ENCODE assay signal across 26 cellular contexts in genomic region chr20:58677808-58678207, GRCh38. TPM values are rescaled to one million over a fixed set of nuclear protein-coding genes. Genes with fewer than 3 reads are reported as not detected.
DNase-seq lines count a peak whose midpoint lies in the region; ATAC-seq, FAIRE-seq and TF ChIP-seq lines count a peak whose summit lies in the region.
"Had no signal": no experiment of that assay in that cellular context is flagged by ENCODE, and none has a peak within 500 bp of the region (broad histone marks: within the 10 kb centered on the region; RNA-seq: fewer than 3 reads in every experiment).

No MANE protein-coding gene starts in this region.

- no peak overlapping the region for H3K56ac ChIP-seq in mesendoderm (ENCODE audit: low read length)

- H4K5ac ChIP-seq in mesendoderm (ENCODE audit: low read length) = no peak overlapping the region

- no peaks in the 10 kb centered on the region for H4K20me1 ChIP-seq in K562 (replicated peaks; ENCODE audit: control insufficient read depth, insufficient read depth, low read length)

- in situ Hi-C loops in K562 (cut with MboI) = no loop called here

- ATAC-seq in K562 = no peak
- no peak for ATAC-seq in HG03196 (IDR thresholded peaks at IDR 0.05; ENCODE audit: unreplicated experiment)
- ATAC-seq in HG02840 (IDR thresholded peaks at IDR 0.05; ENCODE audit: low FRiP score, unreplicated experiment) = no peak

- no peak overlapping the region for H4K8ac ChIP-seq in mesendoderm (ENCODE audit: low read depth, low read length)

- FAIRE-seq in K562 (lab: Jason Lieb, UNC) (no peak), kidney (lab: Jason Lieb, UNC) (no peak)
- FAIRE-seq: A204.1, GM12892, GM19239 had no signal

- H3K4me3 ChIP-seq in H7 (ENCODE audit: insufficient read depth, low read depth, low read length) (no peak overlapping the region), HUES48 (ENCODE audit: low read depth, low read length) (no peak overlapping the region), K562 (no peak overlapping the region), mesendoderm (ENCODE audit: low read length) (no peak overlapping the region), kidney (ENCODE audit: low read length in 2 of 2) (no peak overlapping the region)
- H3K4me3 ChIP-seq: BLaER1 treated with 17β-estradiol and CSF1 and Interleukin-3, amounts not matched to agents 10 nM and 100 nM had no signal

- H3K9ac ChIP-seq in HUES48 (ENCODE audit: low read depth, low read length) (no peak overlapping the region), K562 (ENCODE audit: insufficient read depth in 1 of 2, low read depth in 2 of 2, low read length in 2 of 2) (no peak overlapping the region), mesendoderm (ENCODE audit: low read length) (no peak overlapping the region), kidney (ENCODE audit: low read length in 2 of 2) (no peak overlapping the region)
- H3K9ac ChIP-seq: BLaER1 treated with 17β-estradiol and CSF1 and Interleukin-3, amounts not matched to agents 10 nM and 100 nM had no signal

- H3K79me2 ChIP-seq in K562 (ENCODE audit: control insufficient read depth, insufficient read depth, low read length) = no peaks in the 10 kb centered on the region
- no peaks in the 10 kb centered on the region for H3K79me2 ChIP-seq in mesendoderm (ENCODE audit: control insufficient read depth, insufficient read depth, low read length)

- no peak overlapping the region for H2BK5ac ChIP-seq in mesendoderm (ENCODE audit: low read length)

- TF ChIP-seq CTCF in K562 (IDR thresholded peaks at IDR 0.05 in 2 of 3, conservative IDR thresholded peaks at IDR 0.05 in 1 of 3; ENCODE audit: insufficient read depth in 2 of 3, low read depth in 1 of 3, low read length in 3 of 3) = no peak
- no peak for TF ChIP-seq CTCF in kidney (IDR thresholded peaks at IDR 0.05; ENCODE audit: borderline replicate concordance, extremely low read depth, insufficient read depth)

- no peak overlapping the region for H3K4me2 ChIP-seq in K562 (ENCODE audit: insufficient read depth, low read length)
- no peak overlapping the region for H3K4me2 ChIP-seq in mesendoderm (ENCODE audit: low read length)
- H3K4me2 ChIP-seq: BLaER1 treated with 17β-estradiol and CSF1 and Interleukin-3, amounts not matched to agents 10 nM and 100 nM had no signal

- H3K79me1 ChIP-seq in mesendoderm (ENCODE audit: low read length) = peaks cover 2% of the 10 kb centered on the region

- no peak overlapping the region for H3K18ac ChIP-seq in mesendoderm (ENCODE audit: low read length)

- H3K27ac ChIP-seq in HUES48 (ENCODE audit: low read depth, low read length) (peak overlapping the region; percentile 43), K562 (ENCODE audit: extremely low read depth, low read depth, low read length) (no peak overlapping the region), mesendoderm (ENCODE audit: low read depth, low read length) (no peak overlapping the region), kidney (ENCODE audit: low read depth in 2 of 2, low read length in 2 of 2) (no peak overlapping the region)
- H3K27ac ChIP-seq: BLaER1 treated with 17β-estradiol and CSF1 and Interleukin-3, amounts not matched to agents 10 nM and 100 nM; HL-60 had no signal

- no peak overlapping the region for H2AFZ ChIP-seq in K562 (ENCODE audit: low read depth, low read length)

- no peak overlapping the region for H2AK5ac ChIP-seq in mesendoderm (ENCODE audit: low read length)

- TF ChIP-seq EP300 in K562 (IDR thresholded peaks at IDR 0.05; ENCODE audit: low read length) = no peak

- H3K36me3 ChIP-seq in H7 (replicated peaks; ENCODE audit: control insufficient read depth, insufficient read depth, low read length) (peaks cover 22% of the 10 kb centered on the region), HUES48 (ENCODE audit: control insufficient read depth, insufficient read depth, low read length) (peaks cover 74% of the 10 kb centered on the region), K562 (ENCODE audit: control insufficient read depth, insufficient read depth, low read length) (peaks cover 66% of the 10 kb centered on the region), mesendoderm (ENCODE audit: control insufficient read depth, insufficient read depth, low read length) (peaks cover 10% of the 10 kb centered on the region), kidney (ENCODE audit: control insufficient read depth in 1 of 2, insufficient read depth in 2 of 2, low read length in 2 of 2) (peaks cover 30 to 35% of the 10 kb centered on the region in 2 donors)

- BruUV-seq in K562 (replicated peaks; lab: Mats Ljungman, UMichigan) = TSS peak; percentile 41

- no peak for TF ChIP-seq RAD21 in K562 (CRISPR knock-in tag; conservative IDR thresholded peaks at IDR 0.05 in 1 of 2, IDR thresholded peaks at IDR 0.05 in 1 of 2)

- intact Hi-C loops in K562 (cut with micrococcal nuclease) (no loop called here), kidney (cut with DNase I) (no loop called here)

- WGBS in K562 (ENCODE audit: insufficient coverage, low coverage, missing lambda C conversion rate) = 82% methylated on average over 5 of the region's 5 CpGs
- WGBS in mesendoderm (ENCODE audit: extremely low coverage, insufficient coverage, low lambda C conversion rate) = no CpG with 5 or more reads among the region's 5 CpGs

- TF ChIP-seq POLR2A in K562 (conservative IDR thresholded peaks at IDR 0.05) = no peak

- H3K4me1 ChIP-seq in HUES48 (ENCODE audit: control insufficient read depth, insufficient read depth, low read length) (peaks cover 8% of the 10 kb centered on the region; the same call in 1 of the 2 replicates), K562 (replicated peaks in 1 of 2; ENCODE audit: control insufficient read depth in 2 of 2, insufficient read depth in 2 of 2, low read length in 2 of 2) (no peaks in the 10 kb centered on the region), mesendoderm (ENCODE audit: control insufficient read depth, low read depth, low read length) (peaks cover 2% of the 10 kb centered on the region), kidney (ENCODE audit: control insufficient read depth in 1 of 2, insufficient read depth in 1 of 2, low read depth in 1 of 2, low read length in 2 of 2) (no peaks in the 10 kb centered on the region)
- H3K4me1 ChIP-seq: BLaER1 treated with 17β-estradiol and CSF1 and Interleukin-3, amounts not matched to agents 10 nM and 100 nM had no signal

- no peaks in the 10 kb centered on the region for H3K27me3 ChIP-seq in H7 (ENCODE audit: control insufficient read depth, insufficient read depth, low read length)
- H3K27me3 ChIP-seq in HUES48 (ENCODE audit: control insufficient read depth, insufficient read depth, low read length) = no peaks in the 10 kb centered on the region
- H3K27me3 ChIP-seq in K562 (ENCODE audit: control insufficient read depth in 2 of 2, insufficient read depth in 2 of 2, low read length in 2 of 2) = no peaks in the 10 kb centered on the region
- no peaks in the 10 kb centered on the region for H3K27me3 ChIP-seq in mesendoderm (ENCODE audit: insufficient read depth, low read length, poor library complexity)
- H3K27me3 ChIP-seq: BLaER1 treated with 17β-estradiol and CSF1 and Interleukin-3, amounts not matched to agents 10 nM and 100 nM had no signal

- no peak overlapping the region for H3K23ac ChIP-seq in mesendoderm (ENCODE audit: low read length)

- H3K4ac ChIP-seq in mesendoderm (ENCODE audit: low read depth, low read length) = no peak overlapping the region

- POLR2A ChIA-PET in K562 (lab: Yijun Ruan, JAX) = interaction anchor here (1.6 kb wide), 1 partner anchor 18 kb away, joined by 4 read pairs; no protein-coding TSS in a partner anchor

- DNase-seq in H7 (peak; percentile 57), K562 (ENCODE audit: extremely low read depth in 1 of 4, low spot score in 3 of 4) (no peak), mesendoderm (peak; percentile 48), kidney (no peak)
- DNase-seq: CD4-positive, alpha-beta memory T cell; COR-L47; DMS79; EL; GDM1; HCEC 1CT; KG1; MM.1S; NCI-H1694; NCI-H2227 treated with DMSO at 0.1 percent for 48 hours; NCI-H526 treated with DMSO at 0.1 percent for 48 hours; RPMI8226; SHP77; T-helper 1 cell had no signal

- CTCF ChIA-PET in K562 (lab: Yijun Ruan, JAX; ENCODE audit: low intra/inter-chr PET ratio) = no interaction called here

- H3K9me3 ChIP-seq in HUES48 (ENCODE audit: control insufficient read depth, insufficient read depth, low read length) (no peaks in the 10 kb centered on the region), K562 (replicated peaks; ENCODE audit: control insufficient read depth, insufficient read depth, low read depth, low read length) (no peaks in the 10 kb centered on the region), kidney (ENCODE audit: control insufficient read depth in 1 of 2, low read length in 2 of 2) (no peaks in the 10 kb centered on the region)
- H3K9me3 ChIP-seq: BLaER1 treated with 17β-estradiol and CSF1 and Interleukin-3, amounts not matched to agents 10 nM and 100 nM had no signal

- no peaks in the 10 kb centered on the region for H3K9me1 ChIP-seq in K562 (ENCODE audit: control insufficient read depth, insufficient read depth, low read length)

- H2BK15ac ChIP-seq in mesendoderm (replicated peaks; ENCODE audit: low read depth) = no peak overlapping the region

- H2BK120ac ChIP-seq in mesendoderm (ENCODE audit: low read depth, low read length) = no peak overlapping the region

RNA-seq across cellular contexts. Expression of gene NPEPL1, which starts 14.8 kb away (rescaled TPM):
- total RNA-seq in H7 (2014; rRNA removed; shearing (Covaris generic)) = 30.9 and 33.8 TPM in 2 replicates
- total RNA-seq in K562 (2011; cell fraction: chromatin; rRNA removed; ENCODE audit: low replicate concordance) = 5.5 and 12.5 TPM in 2 replicates
- 9.0 and 10.3 TPM in 2 replicates for total RNA-seq in K562 (2011; cell fraction: nucleolus; rRNA removed)
- 6.3 and 7.2 TPM in 2 replicates for total RNA-seq in K562 (2011; cell fraction: nucleoplasm; rRNA removed)
- total RNA-seq in K562 (2014; rRNA removed) (1.1 and 1.4 TPM in 2 replicates), K562 (2014; rRNA removed; fragmentation: Illumina TruSeq; extraction: Trizol) (0.22 and 0.29 TPM in 2 replicates), K562 (2015; rRNA removed; fragmentation: Illumina TruSeq; extraction: Trizol) (1.7 and 1.9 TPM in 2 replicates), K562 (2021) (2.3 and 3.9 TPM in 2 replicates), kidney (60.2 TPM)
- polyA plus RNA-seq in K562 (2011; rRNA removed) (0.36 and 1.6 TPM in 2 replicates), K562 (2014; fragmentation: Illumina TruSeq; extraction: Trizol) (0.94 and 1.8 TPM in 2 replicates), K562 (2014; fragmentation: Nextera tagmentation; extraction: Ambion mirVana) (under 1 TPM; 0.04 to 0.07 TPM), K562 (2014; rRNA removed) (5.0 and 5.6 TPM in 2 replicates), kidney (ENCODE audit: insufficient read depth, low read depth, low replicate concordance) (39.7 TPM)
- 0.16 and 0.62 TPM in 2 replicates for polyA plus RNA-seq in K562 (2011; cell fraction: cytosol; rRNA removed)
- 23.5 and 26.4 TPM in 2 replicates for polyA plus RNA-seq in K562 (2011; cell fraction: nucleus; rRNA removed)
- polyA plus RNA-seq in K562 (2012) = 3.4 and 7.1 TPM in 2 replicates
- 0.21 and 0.27 TPM in 2 replicates for polyA minus RNA-seq in K562 (2011; rRNA and poly(A)+ RNA removed)
- 0.95 and 1.0 TPM in 2 replicates for polyA minus RNA-seq in K562 (2011; cell fraction: cytosol; rRNA and poly(A)+ RNA removed)
- polyA minus RNA-seq in K562 (2011; cell fraction: nucleus; rRNA and poly(A)+ RNA removed) = 3.3 and 4.0 TPM in 2 replicates
- polyA plus RNA-seq in mesendoderm (2013, experiment 1 of 2) = 10.3 TPM
- polyA plus RNA-seq in mesendoderm (2013, experiment 2 of 2) = 10.5 TPM

RNA-seq across cellular contexts. Expression of gene STX16, which starts 26.7 kb away (rescaled TPM):
- total RNA-seq in H7 (2014; rRNA removed; shearing (Covaris generic)) = 18.4 and 30.7 TPM in 2 replicates
- 54.3 and 76.9 TPM in 2 replicates for total RNA-seq in K562 (2011; cell fraction: chromatin; rRNA removed; ENCODE audit: low replicate concordance)
- 24.7 and 29.5 TPM in 2 replicates for total RNA-seq in K562 (2011; cell fraction: nucleolus; rRNA removed)
- 41.9 and 47.4 TPM in 2 replicates for total RNA-seq in K562 (2011; cell fraction: nucleoplasm; rRNA removed)
- total RNA-seq in K562 (2014; rRNA removed) = 11.9 and 14.7 TPM in 2 replicates
- total RNA-seq in K562 (2014; rRNA removed; fragmentation: Illumina TruSeq; extraction: Trizol) = 13.4 and 14.3 TPM in 2 replicates
- 11.2 and 12.0 TPM in 2 replicates for total RNA-seq in K562 (2015; rRNA removed; fragmentation: Illumina TruSeq; extraction: Trizol)
- total RNA-seq in K562 (2021) = 26.9 and 30.2 TPM in 2 replicates
- polyA plus RNA-seq in K562 (2011; rRNA removed) = 36.0 and 43.5 TPM in 2 replicates
- 16.2 and 29.9 TPM in 2 replicates for polyA plus RNA-seq in K562 (2011; cell fraction: cytosol; rRNA removed)
- 46.7 and 52.7 TPM in 2 replicates for polyA plus RNA-seq in K562 (2011; cell fraction: nucleus; rRNA removed)
- polyA plus RNA-seq in K562 (2012) = 31.3 and 42.9 TPM in 2 replicates
- polyA plus RNA-seq in K562 (2014; fragmentation: Illumina TruSeq; extraction: Trizol) = 37.8 and 38.4 TPM in 2 replicates
- polyA plus RNA-seq in K562 (2014; fragmentation: Nextera tagmentation; extraction: Ambion mirVana) = 1 to 10 TPM; 4.4 to 4.9 TPM
- 39.5 and 45.4 TPM in 2 replicates for polyA plus RNA-seq in K562 (2014; rRNA removed)
- 38.4 and 46.9 TPM in 2 replicates for polyA minus RNA-seq in K562 (2011; rRNA and poly(A)+ RNA removed)
- polyA minus RNA-seq in K562 (2011; cell fraction: cytosol; rRNA and poly(A)+ RNA removed) = 11.9 and 17.3 TPM in 2 replicates
- 16.7 and 25.8 TPM in 2 replicates for polyA minus RNA-seq in K562 (2011; cell fraction: nucleus; rRNA and poly(A)+ RNA removed)
- 23.7 TPM for polyA plus RNA-seq in mesendoderm (2013, experiment 1 of 2)
- 24.1 TPM for polyA plus RNA-seq in mesendoderm (2013, experiment 2 of 2)
- total RNA-seq in kidney = 60.7 TPM
- polyA plus RNA-seq in kidney (ENCODE audit: insufficient read depth, low read depth, low replicate concordance) = 20.6 TPM

Comparison
In these comparisons a context has a peak if more than half of its experiments do, and no peak if none do; other contexts are left out.
1. DNase-seq: peak in H7 (single experiment) and mesendoderm (single experiment); none in K562 (0 of 4) and kidney (single experiment).